Comparison of ENCODE assay signal across 11 cellular contexts in genomic region chr15:33729648-33730047, GRCh38.
DNase-seq lines count a peak whose midpoint lies in the region; ATAC-seq, FAIRE-seq and TF ChIP-seq lines count a peak whose summit lies in the region.
"Had no signal": no experiment of that assay in that cellular context is flagged by ENCODE, and none has a peak within 500 bp of the region (broad histone marks: within the 10 kb centered on the region; RNA-seq: fewer than 3 reads in every experiment).

No MANE protein-coding gene starts in this region.

- H3K27me3 ChIP-seq in breast epithelium (no peaks in the 10 kb centered on the region), PC-3 (ENCODE audit: low read length) (no peaks in the 10 kb centered on the region)
- H3K27me3 ChIP-seq: stomach had no signal

- TF ChIP-seq POLR2A in breast epithelium (IDR thresholded peaks at IDR 0.05), result no peak

- no peak overlapping the region for H2AFZ ChIP-seq in PC-3 (ENCODE audit: low read length)

- no peak overlapping the region for H3K27ac Mint-ChIP-seq in MCF 10A (ENCODE audit: low read depth, unreplicated experiment)
- H3K27ac Mint-ChIP-seq: activated naive CD8-positive, alpha-beta T cell treated with anti-CD3 and anti-CD28 coated beads, Interleukin-2, amount 10 ng/mL, durations not matched to agents 7 days and 5 days had no signal

- H3K9ac ChIP-seq in PC-3 (ENCODE audit: low read length), result no peak overlapping the region

- no peaks in the 10 kb centered on the region for H3K9me2 ChIP-seq in PC-3 (replicated peaks; ENCODE audit: low read length)

- intact Hi-C loops in MCF 10A (cut with micrococcal nuclease) (loop anchor here (1.0 kb wide), 1 partner anchor 495 kb away; no protein-coding TSS in a partner anchor), breast epithelium (cut with DNase I; ENCODE audit: low total_unique reads) (no loop called here), PC-3 (cut with micrococcal nuclease) (loop anchor here (1.0 to 2.0 kb wide), 3 partner anchors 29 to 495 kb away; no protein-coding TSS in a partner anchor)

- H3K27ac ChIP-seq in breast epithelium (no peak overlapping the region), PC-3 (ENCODE audit: low read length) (no peak overlapping the region)
- H3K27ac ChIP-seq: stomach had no signal

- H3K4me1 Mint-ChIP-seq in MCF 10A (ENCODE audit: insufficient read depth, unreplicated experiment), result no peaks in the 10 kb centered on the region

- FAIRE-seq in urothelium cell line (lab: Jason Lieb, UNC), result no peak

- H3K4me3 ChIP-seq in breast epithelium, result no peak overlapping the region
- H3K4me3 ChIP-seq in PC-3 (ENCODE audit: low read length), result no peak overlapping the region
- H3K4me3 ChIP-seq in fibroblast of mammary gland (ENCODE audit: control insufficient read depth, low read depth, low read length), result no peak overlapping the region
- H3K4me3 ChIP-seq: stomach had no signal

- H3F3A ChIP-seq in PC-3 (ENCODE audit: low read length, unreplicated experiment), result no peaks in the 10 kb centered on the region

- POLR2A ChIA-PET in MCF 10A (lab: Yijun Ruan, JAX) (interaction anchor here (0.8 kb wide), 2 partner anchors 13 to 537 kb away, joined by 3 to 4 read pairs; no protein-coding TSS in a partner anchor), PC-3 (lab: Charles Lee; ENCODE audit: unreplicated experiment) (interaction anchor here (0.7 kb wide), 1 partner anchor 95 kb away, joined by 5 read pairs; no protein-coding TSS in a partner anchor)

- peak; percentile 39 for TF ChIP-seq CTCF in MCF 10A (IDR thresholded peaks at IDR 0.05; ENCODE audit: unreplicated experiment)
- TF ChIP-seq CTCF in breast epithelium (IDR thresholded peaks at IDR 0.05), result no peak
- peak; percentile 72 for TF ChIP-seq CTCF in PC-3 (conservative IDR thresholded peaks at IDR 0.05; ENCODE audit: low read depth, low read length)
- TF ChIP-seq CTCF in fibroblast of mammary gland (conservative IDR thresholded peaks at IDR 0.05; ENCODE audit: control insufficient read depth, insufficient read depth, low read depth, low read length), result peak; percentile 38

- H3K4me3 Mint-ChIP-seq in MCF 10A (ENCODE audit: unreplicated experiment), result no peak overlapping the region
- H3K4me3 Mint-ChIP-seq: activated naive CD8-positive, alpha-beta T cell treated with anti-CD3 and anti-CD28 coated beads, Interleukin-2, amount 10 ng/mL, durations not matched to agents 7 days and 5 days had no signal

- H3K9me3 Mint-ChIP-seq in MCF 10A (ENCODE audit: unreplicated experiment), result no peaks in the 10 kb centered on the region
- H3K9me3 Mint-ChIP-seq: activated naive CD8-positive, alpha-beta T cell treated with anti-CD3 and anti-CD28 coated beads, Interleukin-2, amount 10 ng/mL, durations not matched to agents 7 days and 5 days had no signal

- H4K20me1 ChIP-seq in PC-3 (ENCODE audit: low read length), result no peaks in the 10 kb centered on the region

- ATAC-seq in PC-3 (peak; percentile 71), GM21528 (IDR thresholded peaks at IDR 0.05; ENCODE audit: low FRiP score, unreplicated experiment) (no peak)

- no TSS peak for BruUV-seq in MCF 10A (replicated peaks; lab: Mats Ljungman, UMichigan)
- no TSS peak for BruUV-seq in PC-3 (replicated peaks; lab: Mats Ljungman, UMichigan)

- no peaks in the 10 kb centered on the region for H3K27me3 Mint-ChIP-seq in MCF 10A (ENCODE audit: insufficient read depth, unreplicated experiment)
- H3K27me3 Mint-ChIP-seq: activated naive CD8-positive, alpha-beta T cell treated with anti-CD3 and anti-CD28 coated beads, Interleukin-2, amount 10 ng/mL, durations not matched to agents 7 days and 5 days had no signal

- DNase-seq in MCF 10A (ENCODE audit: unreplicated experiment) (peak; percentile 43), breast epithelium (ENCODE audit: low spot score in 2 of 2) (no peak), PC-3 (peak; percentile 79), fibroblast of mammary gland (ENCODE audit: low read depth) (peak; percentile 27), urothelium cell line (ENCODE audit: low spot score) (peak; percentile 31), CD1c-positive myeloid dendritic cell (ENCODE audit: extremely low spot score) (no peak), retina (no peak)
- DNase-seq: activated naive CD8-positive, alpha-beta T cell treated with anti-CD3 and anti-CD28 coated beads, Interleukin-2, amount 10 ng/mL, durations not matched to agents 7 days and 5 days; AML-193; stomach had no signal

- no peaks in the 10 kb centered on the region for H3K79me2 ChIP-seq in PC-3 (ENCODE audit: low read length)

- H3K9me3 ChIP-seq in breast epithelium, result no peaks in the 10 kb centered on the region
- no peaks in the 10 kb centered on the region for H3K9me3 ChIP-seq in PC-3 (ENCODE audit: low read length)
- H3K9me3 ChIP-seq: stomach had no signal

- no peaks in the 10 kb centered on the region for H3K36me3 ChIP-seq in breast epithelium
- H3K36me3 ChIP-seq in PC-3 (ENCODE audit: low read depth, low read length), result no peaks in the 10 kb centered on the region

- no peak overlapping the region for H3K4me2 ChIP-seq in PC-3 (ENCODE audit: low read length)

- no peaks in the 10 kb centered on the region for H3K36me3 Mint-ChIP-seq in MCF 10A (ENCODE audit: insufficient read depth, unreplicated experiment)
- H3K36me3 Mint-ChIP-seq: activated naive CD8-positive, alpha-beta T cell treated with anti-CD3 and anti-CD28 coated beads, Interleukin-2, amount 10 ng/mL, durations not matched to agents 7 days and 5 days had no signal

- CTCF ChIA-PET in MCF 10A (lab: Yijun Ruan, JAX) (interaction anchor here (0.6 to 4.1 kb wide), 24 partner anchors 9 to 708 kb away, joined by 3 to 48 read pairs (median 5); no protein-coding TSS in a partner anchor), PC-3 (lab: Charles Lee) (interaction anchor here (0.6 to 2.3 kb wide), 8 partner anchors 8 to 454 kb away, joined by 3 to 15 read pairs (median 4); no protein-coding TSS in a partner anchor)

- no peaks in the 10 kb centered on the region for H3K4me1 ChIP-seq in breast epithelium
- H3K4me1 ChIP-seq in PC-3 (ENCODE audit: insufficient read depth, low read length), result no peaks in the 10 kb centered on the region
- H3K4me1 ChIP-seq: stomach had no signal

Comparison
In these comparisons a context has a peak if more than half of its experiments do, and no peak if none do; other contexts are left out.
1. DNase-seq: peak in MCF 10A (single experiment), PC-3 (single experiment), fibroblast of mammary gland (single experiment) and urothelium cell line (single experiment); none in breast epithelium (0 of 2), CD1c-positive myeloid dendritic cell (single experiment) and retina (single experiment).
2. CTCF ChIP-seq: peak in MCF 10A (single experiment), PC-3 (single experiment) and fibroblast of mammary gland (single experiment); none in breast epithelium (0 of 3).